In genomic region chr9:128098017-128098935, GRCh38 we compare ENCODE assay signal across 8 cellular contexts. TPM values are rescaled to one million over a fixed set of nuclear protein-coding genes. Genes with fewer than 3 reads are reported as not detected.
DNase-seq lines count a peak whose midpoint lies in the region; ATAC-seq and TF ChIP-seq lines count a peak whose summit lies in the region.

No MANE protein-coding gene starts in this region.

- TF ChIP-seq CTCF in cardiac fibroblast (IDR thresholded peaks at IDR 0.05; ENCODE audit: low read depth, low read length) (no peak), gastrocnemius medialis (IDR thresholded peaks at IDR 0.05 in 4 of 5, conservative IDR thresholded peaks at IDR 0.05 in 1 of 5) (no peak)

- TF ChIP-seq POLR2A in gastrocnemius medialis (IDR thresholded peaks at IDR 0.05) = no peak

- H3K36me3 ChIP-seq in gastrocnemius medialis = peaks cover 0 to 13% of the 10 kb centered on the region in 2 donors

- H3K9me3 ChIP-seq in iPS-18c (ENCODE audit: control insufficient read depth, insufficient read depth, low read length) (no peaks in the 10 kb centered on the region), gastrocnemius medialis (no peaks in the 10 kb centered on the region)

- in situ Hi-C loops in gastrocnemius medialis (cut with MboI; ENCODE audit: low sequenced_read_pairs in 4 of 4) = no loop called here

- H3K27me3 ChIP-seq in gastrocnemius medialis = no peaks in the 10 kb centered on the region

- peak; percentile 56 to 65 for ATAC-seq in gastrocnemius medialis
- ATAC-seq in HG03097 (IDR thresholded peaks at IDR 0.05; ENCODE audit: low FRiP score, unreplicated experiment) = no peak
- no peak for ATAC-seq in GM18858 (IDR thresholded peaks at IDR 0.05; ENCODE audit: unreplicated experiment)

- H3K27ac ChIP-seq in gastrocnemius medialis = peak overlapping the region; percentile 91 to 99 (median 98)

- intact Hi-C loops in gastrocnemius medialis (cut with DNase I; ENCODE audit: low total_unique reads) = loop anchor here (5.0 to 10.0 kb wide), 3 partner anchors 116 to 293 kb away; partner anchors contain the start of genes EEIG1 and FPGS

- DNase-seq in DMS79 treated with DMSO at 0.1 percent for 48 hours (lab: John Stamatoyannopoulos, UW) = peak; percentile 98
- DNase-seq in NCI-H1930 (lab: John Stamatoyannopoulos, UW) = peak; percentile 21 to 47
- peak; percentile 83 for DNase-seq in UCSD-AML1 (lab: John Stamatoyannopoulos, UW; ENCODE audit: unreplicated experiment)
- peak; percentile 96 to 99 for DNase-seq in cardiac fibroblast (ENCODE audit: low read depth in 2 of 2)
- peak; percentile 95 to 99 for DNase-seq in gastrocnemius medialis

- peaks cover 65 to 66% of the 10 kb centered on the region in 2 donors for H3K4me1 ChIP-seq in gastrocnemius medialis

- H3K4me3 ChIP-seq in cardiac fibroblast (replicated peaks in 1 of 2; ENCODE audit: low read depth in 2 of 2, low read length in 2 of 2) = peak overlapping the region; percentile 60 to 62
- H3K4me3 ChIP-seq in iPS-18c (ENCODE audit: insufficient read depth, low read depth, low read length) = peak overlapping the region; percentile 74
- H3K4me3 ChIP-seq in gastrocnemius medialis = peak overlapping the region; percentile 70 to 86 (median 78)

RNA-seq across cellular contexts. Expression of gene PTGES2, which starts 29.3 kb away (rescaled TPM):
- 100 to 1,000 TPM in 3 of 4 donors, 10 to 100 TPM in 1; 95.2 to 266 (median 155) TPM for total RNA-seq in gastrocnemius medialis

RNA-seq across cellular contexts. Expression of gene SLC25A25, which starts 30.2 kb away (rescaled TPM):
- 10 to 100 TPM; 26.9 to 98.7 (median 46.0) TPM for total RNA-seq in gastrocnemius medialis

RNA-seq across cellular contexts. Expression of gene NAIF1, which starts 31.2 kb away (rescaled TPM):
- 1 to 10 TPM; 3.6 to 7.4 (median 6.9) TPM for total RNA-seq in gastrocnemius medialis

RNA-seq across cellular contexts. Expression of gene LCN2, which starts 51.0 kb away (rescaled TPM):
- under 1 TPM in 1 of 4 donors, not detected in 3; 1.00 TPM for total RNA-seq in gastrocnemius medialis

Comparison
In these comparisons a context has a peak if more than half of its experiments do, and no peak if none do; other contexts are left out.
1. DNase-seq: peak in every context shown above with its lines; median percentile 98 in DMS79 treated with DMSO at 0.1 percent for 48 hours; 98 in cardiac fibroblast; 97 in gastrocnemius medialis; 83 in UCSD-AML1; 34 in NCI-H1930.
2. ATAC-seq: peak in gastrocnemius medialis (2 of 2); none in HG03097 (single experiment) and GM18858 (single experiment).
3. Peak in every context shown above with its lines, with median percentiles within 50 percentile points of each other: H3K4me3 ChIP-seq.